In genomic region chr21:36104306-36105300, GRCh38 we compare ENCODE assay signal across 8 cellular contexts. TPM values are rescaled to one million over a fixed set of nuclear protein-coding genes. Genes with fewer than 3 reads are reported as not detected.
DNase-seq lines count a peak whose midpoint lies in the region; ATAC-seq and TF ChIP-seq lines count a peak whose summit lies in the region.

No MANE protein-coding gene starts in this region.

- H3K14ac ChIP-seq in H9 (ENCODE audit: insufficient read depth, low read length): peak overlapping the region; percentile 93; the same call in 1 of the 2 replicates

- no peak overlapping the region for H4K8ac ChIP-seq in H9 (replicated peaks; ENCODE audit: insufficient read length, low read depth, low read length)

- peak overlapping the region; percentile 85 for H3K27ac ChIP-seq in H9 (ENCODE audit: insufficient read length, low read depth, low read length)
- H3K27ac ChIP-seq in colonic mucosa: no peak overlapping the region
- H3K27ac ChIP-seq in left lung: no peak overlapping the region

- WGBS in H9 (ENCODE audit: extremely low coverage, insufficient read length, low lambda C conversion rate): no CpG with 5 or more reads among the region's 29 CpGs

- H2BK12ac ChIP-seq in H9 (ENCODE audit: insufficient read length, low read depth, low read length): peak overlapping the region; percentile 74

- H4K91ac ChIP-seq in H9 (ENCODE audit: insufficient read length, low read depth, low read length): no peak overlapping the region

- H2BK5ac ChIP-seq in H9 (ENCODE audit: insufficient read length, low read length): peak overlapping the region; percentile 93

- peak overlapping the region; percentile 89 for H3K56ac ChIP-seq in H9 (ENCODE audit: insufficient read length, low read depth, low read length)

- H3K27me3 Mint-ChIP-seq in H9 (ENCODE audit: low read depth): no peaks in the 10 kb centered on the region; the same call in 1 of the 2 replicates

- H2BK15ac ChIP-seq in H9 (ENCODE audit: low read depth, low read length): no peak overlapping the region

- H3K9ac ChIP-seq in H9 (ENCODE audit: extremely low read depth, insufficient read length, low read length): peak overlapping the region; percentile 98
- H3K9ac ChIP-seq in colonic mucosa (ENCODE audit: low read depth in 2 of 2, low read length in 2 of 2): no peak overlapping the region

- peak overlapping the region; percentile 78 for H2AFZ ChIP-seq in H9 (ENCODE audit: low read length)

- no peak overlapping the region for H2AK5ac ChIP-seq in H9 (ENCODE audit: insufficient read length, low read length)

- H3K27me3 ChIP-seq in H9 (ENCODE audit: insufficient read depth, low read length) (no peaks in the 10 kb centered on the region), colonic mucosa (no peaks in the 10 kb centered on the region), left lung (peaks cover 0 to 20% of the 10 kb centered on the region in 2 donors)

- H3T11ph ChIP-seq in H9 (ENCODE audit: low read length): no peak overlapping the region

- peak overlapping the region; percentile 83 to 89 for H3K4me3 Mint-ChIP-seq in H9

- TF ChIP-seq CTCF in H9 (conservative IDR thresholded peaks at IDR 0.05) (peak; percentile 88), colonic mucosa (IDR thresholded peaks at IDR 0.05) (peak; percentile 27), left lung (IDR thresholded peaks at IDR 0.05) (peak; percentile 40 to 41)

- H3K9me3 ChIP-seq in H9 (ENCODE audit: control insufficient read depth, low read depth, low read length) (no peaks in the 10 kb centered on the region), colonic mucosa (no peaks in the 10 kb centered on the region), left lung (no peaks in the 10 kb centered on the region)

- H3K4me3 ChIP-seq in colonic mucosa (no peak overlapping the region), left lung (no peak overlapping the region)

- H4K20me1 ChIP-seq in H9 (ENCODE audit: control insufficient read depth, insufficient read depth, insufficient read length): no peaks in the 10 kb centered on the region

- H3K36me3 ChIP-seq in colonic mucosa (no peaks in the 10 kb centered on the region), left lung (no peaks in the 10 kb centered on the region)

- H3K4me2 ChIP-seq in H9 (ENCODE audit: insufficient read depth, insufficient read length, low read length): peak overlapping the region; percentile 97

- H3K4me1 Mint-ChIP-seq in H9: peaks cover 55 to 70% of the 10 kb centered on the region in 2 experiments

- H2BK20ac ChIP-seq in H9 (ENCODE audit: low read depth, low read length, poor library complexity, severe bottlenecking): peak overlapping the region; percentile 96

- peaks cover 3% of the 10 kb centered on the region; the same call in 1 of the 2 replicates for H3K79me2 ChIP-seq in H9 (ENCODE audit: insufficient read depth, low read length)

- H3K27ac Mint-ChIP-seq in H9: peak overlapping the region; percentile 40 to 78 (median 75)

- peak overlapping the region; percentile 92 for H4K5ac ChIP-seq in H9 (ENCODE audit: insufficient read length, low read depth, low read length)

- H3K4ac ChIP-seq in H9 (ENCODE audit: low read depth, low read length): no peak overlapping the region; the same call in 1 of the 2 replicates

- ATAC-seq in left lung (peak; percentile 24), GM21515 (IDR thresholded peaks at IDR 0.05; ENCODE audit: unreplicated experiment) (no peak)

- DNase-seq in H9 (peak; percentile 72), colonic mucosa (peak; percentile 45), left lung (no peak), NCI-H128 (lab: John Stamatoyannopoulos, UW; ENCODE audit: unreplicated experiment) (no peak), posterior vena cava (ENCODE audit: low spot score) (no peak)
- peak; percentile 33 to 46 for DNase-seq in activated CD4-positive, alpha-beta T cell treated with anti-CD3 and anti-CD28 coated beads for 24 hours (ENCODE audit: low read depth in 2 of 2)
- DNase-seq in stimulated activated CD8-positive, alpha-beta memory T cell treated with anti-CD3 and anti-CD28 coated beads, Interleukin-12 subunit alpha, Interleukin-12 subunit beta, amount 100 ng/mL, for 24 hours (ENCODE audit: extremely low read depth): peak; percentile 15

- H3K23me2 ChIP-seq in H9 (ENCODE audit: insufficient read length, low read depth, low read length, poor library complexity, severe bottlenecking): peaks cover 8% of the 10 kb centered on the region

- peaks cover 8 to 20% of the 10 kb centered on the region in 2 experiments for H3K9me3 Mint-ChIP-seq in H9

- intact Hi-C loops in colonic mucosa (cut with DNase I): loop anchor here (10.0 kb wide), 1 partner anchor 50 kb away; no protein-coding TSS in a partner anchor
- intact Hi-C loops in left lung (cut with DNase I): no loop called here
- intact Hi-C loops in posterior vena cava (cut with DNase I): no loop called here

- H3K18ac ChIP-seq in H9 (ENCODE audit: insufficient read length, low read depth, low read length): peak overlapping the region; percentile 83

- H3K4me1 ChIP-seq in H9 (ENCODE audit: insufficient read depth, low read length): peaks cover 3% of the 10 kb centered on the region; the same call in 1 of the 2 replicates
- no peaks in the 10 kb centered on the region for H3K4me1 ChIP-seq in colonic mucosa
- H3K4me1 ChIP-seq in left lung: no peaks in the 10 kb centered on the region

- H3K79me1 ChIP-seq in H9 (ENCODE audit: insufficient read depth, low read depth, low read length, poor library complexity, severe bottlenecking): no peaks in the 10 kb centered on the region

- H3K36me3 Mint-ChIP-seq in H9 (ENCODE audit: insufficient read depth in 1 of 3, low read depth in 3 of 3): peaks cover 25 to 32% (median 31%) of the 10 kb centered on the region in 3 experiments

- H3K23ac ChIP-seq in H9 (ENCODE audit: insufficient read length, low read depth, low read length): peak overlapping the region; percentile 40

- no peak overlapping the region for H2BK120ac ChIP-seq in H9 (ENCODE audit: low read depth, low read length, poor library complexity, severe bottlenecking)

RNA-seq across cellular contexts. Expression of gene CBR3, which starts 30.3 kb away (rescaled TPM):
- 1.9 and 2.4 TPM in 2 replicates for total RNA-seq in H9 (2021)
- 1 to 10 TPM; 2.2 TPM for total RNA-seq in colonic mucosa
- total RNA-seq in left lung: 1 to 10 TPM; 2.5 to 4.7 TPM
- 10 to 100 TPM; 12.2 to 12.5 TPM for total RNA-seq in posterior vena cava

RNA-seq across cellular contexts. Expression of gene CBR1, which starts 34.8 kb away (rescaled TPM):
- total RNA-seq in H9 (2021) (5.7 and 7.1 TPM in 2 replicates), colonic mucosa (100 to 1,000 TPM in 1 of 2 donors, 10 to 100 TPM in 1; 81.6 to 131 TPM), left lung (10 to 100 TPM; 64.1 to 83.4 TPM), posterior vena cava (10 to 100 TPM; 39.1 to 44.4 TPM)

RNA-seq across cellular contexts. Expression of gene SETD4, which starts 44.3 kb away (rescaled TPM):
- total RNA-seq in H9 (2021): 49.9 and 52.5 TPM in 2 replicates
- total RNA-seq in colonic mucosa: 10 to 100 TPM; 14.7 to 22.7 TPM
- 10 to 100 TPM; 16.6 to 21.3 TPM for total RNA-seq in left lung
- total RNA-seq in posterior vena cava: 10 to 100 TPM; 11.9 to 12.9 TPM

RNA-seq across cellular contexts. Expression of gene DOP1B, which starts 52.0 kb away (rescaled TPM):
- total RNA-seq in H9 (2021) (8.7 and 10.0 TPM in 2 replicates), colonic mucosa (10 to 100 TPM; 72.5 to 78.8 TPM), left lung (10 to 100 TPM; 27.4 to 29.6 TPM), posterior vena cava (10 to 100 TPM; 12.4 to 17.2 TPM)

Comparison
In these comparisons a context has a peak if more than half of its experiments do, and no peak if none do; other contexts are left out.
1. DNase-seq: peak in H9 (single experiment), activated CD4-positive, alpha-beta T cell treated with anti-CD3 and anti-CD28 coated beads for 24 hours (2 of 2), colonic mucosa (single experiment) and stimulated activated CD8-positive, alpha-beta memory T cell treated with anti-CD3 and anti-CD28 coated beads, Interleukin-12 subunit alpha, Interleukin-12 subunit beta, amount 100 ng/mL, for 24 hours (single experiment); none in left lung (0 of 2), NCI-H128 (single experiment) and posterior vena cava (single experiment).
2. CTCF ChIP-seq: peak in every context shown above with its lines; median percentile 88 in H9; 40 in left lung; 27 in colonic mucosa.